2 cellular contexts compared by ENCODE assay signal in genomic region chr2:190932524-190932923, GRCh38.
TF ChIP-seq lines count a peak whose summit lies in the region.

No MANE protein-coding gene starts in this region.

TF ChIP-seq in GM23338, 12 proteins besides CTCF, POLR2A, EP300 and RAD21 (continued from another document):
- TF ChIP-seq ZNF462 (CRISPR knock-in tag; IDR thresholded peaks at IDR 0.05) (no peak), STAT1 (IDR thresholded peaks at IDR 0.05; ENCODE audit: unreplicated experiment) (no peak), NANOG (IDR thresholded peaks at IDR 0.05; ENCODE audit: borderline replicate concordance) (no peak), ETS1 (IDR thresholded peaks at IDR 0.05) (no peak), CREB1 (CRISPR knock-in tag; IDR thresholded peaks at IDR 0.05; ENCODE audit: low read depth) (no peak), REST (IDR thresholded peaks at IDR 0.05; ENCODE audit: unreplicated experiment) (no peak), ZNF331 (CRISPR knock-in tag; IDR thresholded peaks at IDR 0.05; ENCODE audit: low read depth) (no peak)

TF ChIP-seq in WTC11, 78 proteins besides CTCF, POLR2A, EP300 and RAD21 (continued from another document):
- TF ChIP-seq, protein P1, sequence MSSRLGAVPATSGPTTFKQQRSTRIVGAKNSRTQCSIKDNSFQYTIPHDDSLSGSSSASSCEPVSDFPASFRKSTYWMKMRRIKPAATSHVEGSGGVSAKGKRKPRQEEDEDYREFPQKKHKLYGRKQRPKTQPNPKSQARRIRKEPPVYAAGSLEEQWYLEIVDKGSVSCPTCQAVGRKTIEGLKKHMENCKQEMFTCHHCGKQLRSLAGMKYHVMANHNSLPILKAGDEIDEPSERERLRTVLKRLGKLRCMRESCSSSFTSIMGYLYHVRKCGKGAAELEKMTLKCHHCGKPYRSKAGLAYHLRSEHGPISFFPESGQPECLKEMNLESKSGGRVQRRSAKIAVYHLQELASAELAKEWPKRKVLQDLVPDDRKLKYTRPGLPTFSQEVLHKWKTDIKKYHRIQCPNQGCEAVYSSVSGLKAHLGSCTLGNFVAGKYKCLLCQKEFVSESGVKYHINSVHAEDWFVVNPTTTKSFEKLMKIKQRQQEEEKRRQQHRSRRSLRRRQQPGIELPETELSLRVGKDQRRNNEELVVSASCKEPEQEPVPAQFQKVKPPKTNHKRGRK (CRISPR knock-in tag; IDR thresholded peaks at IDR 0.05; ENCODE audit: borderline replicate concordance) = no peak
- no peak for TF ChIP-seq CBFB (CRISPR knock-in tag; IDR thresholded peaks at IDR 0.05; ENCODE audit: low read depth)
- no peak for TF ChIP-seq GRHL2 (CRISPR knock-in tag; IDR thresholded peaks at IDR 0.05; ENCODE audit: insufficient replicate concordance, severe bottlenecking)
- TF ChIP-seq ZNF671 (CRISPR knock-in tag; IDR thresholded peaks at IDR 0.05) = no peak
TF ChIP-seq in WTC11: peak in this region for 0.
